18 cellular contexts compared by ENCODE assay signal in genomic region chr11:128574576-128575011, GRCh38. TPM values are rescaled to one million over a fixed set of nuclear protein-coding genes. Genes with fewer than 3 reads are reported as not detected.
DNase-seq lines count a peak whose midpoint lies in the region; ATAC-seq and TF ChIP-seq lines count a peak whose summit lies in the region.
"Had no signal": no experiment of that assay in that cellular context is flagged by ENCODE, and none has a peak within 500 bp of the region (broad histone marks: within the 10 kb centered on the region; RNA-seq: fewer than 3 reads in every experiment).

No MANE protein-coding gene starts in this region.

- intact Hi-C loops in naive thymus-derived CD4-positive, alpha-beta T cell (cut with micrococcal nuclease): loop anchor here in 1 of 2 donors (2.0 kb wide), 2 partner anchors 18 to 36 kb away; no protein-coding TSS in a partner anchor

- H3K4me2 ChIP-seq in DND-41 (ENCODE audit: insufficient read depth, low read length) (no peak overlapping the region), H9 (ENCODE audit: insufficient read depth, insufficient read length, low read length) (no peak overlapping the region)

- no peak overlapping the region for H3K27ac Mint-ChIP-seq in H9
- peak overlapping the region; percentile 26 for H3K27ac Mint-ChIP-seq in activated naive CD8-positive, alpha-beta T cell treated with anti-CD3 and anti-CD28 coated beads, Interleukin-2, amount 50 U/mL, for 24 hours
- peak overlapping the region in 3 of 9 donors; percentile 13 to 48 (median 38) for H3K27ac Mint-ChIP-seq in naive thymus-derived CD4-positive, alpha-beta T cell

- peak overlapping the region; percentile 94 for H4K5ac ChIP-seq in H9 (ENCODE audit: insufficient read length, low read depth, low read length)

- H2BK5ac ChIP-seq in H9 (ENCODE audit: insufficient read length, low read length): no peak overlapping the region

- no peaks in the 10 kb centered on the region for H3K23me2 ChIP-seq in H9 (ENCODE audit: insufficient read length, low read depth, low read length, poor library complexity, severe bottlenecking)

- H3K4me1 ChIP-seq in DND-41 (ENCODE audit: insufficient read depth, low read length): peaks cover 16% of the 10 kb centered on the region; the same call in 1 of the 2 replicates
- H3K4me1 ChIP-seq in H9 (ENCODE audit: insufficient read depth, low read length): peaks cover 19% of the 10 kb centered on the region
- H3K4me1 ChIP-seq in naive thymus-derived CD4-positive, alpha-beta T cell (ENCODE audit: control insufficient read depth in 2 of 2, insufficient read depth in 2 of 2, low read length in 2 of 2): peaks cover 0 to 18% of the 10 kb centered on the region in 2 donors
- H3K4me1 ChIP-seq: BE2C had no signal

- no peak overlapping the region for H3T11ph ChIP-seq in H9 (ENCODE audit: low read length)

- H3K9ac ChIP-seq in DND-41 (ENCODE audit: low read depth, low read length): no peak overlapping the region
- no peak overlapping the region for H3K9ac ChIP-seq in H9 (ENCODE audit: extremely low read depth, insufficient read length, low read length)
- H3K9ac ChIP-seq: GM23248 had no signal

- no peak overlapping the region for H2BK12ac ChIP-seq in H9 (ENCODE audit: insufficient read length, low read depth, low read length)

- H3K9me3 ChIP-seq in DND-41 (ENCODE audit: insufficient read depth, low read length, severe bottlenecking) (no peaks in the 10 kb centered on the region), H9 (ENCODE audit: control insufficient read depth, low read depth, low read length) (no peaks in the 10 kb centered on the region)
- H3K9me3 ChIP-seq in naive thymus-derived CD4-positive, alpha-beta T cell (ENCODE audit: control insufficient read depth in 2 of 3, low read length in 3 of 3): no peaks in the 10 kb centered on the region
- H3K9me3 ChIP-seq: adrenal gland, BE2C, thoracic aorta had no signal

- no peak overlapping the region for H3K27ac ChIP-seq in DND-41 (ENCODE audit: low read length)
- no peak overlapping the region for H3K27ac ChIP-seq in H9 (ENCODE audit: insufficient read length, low read depth, low read length)
- H3K27ac ChIP-seq in naive thymus-derived CD4-positive, alpha-beta T cell (ENCODE audit: low read depth, low read length): no peak overlapping the region
- H3K27ac ChIP-seq: gastroesophageal sphincter, GM23248, right atrium auricular region, thoracic aorta had no signal

- no peaks in the 10 kb centered on the region for H3K36me3 ChIP-seq in DND-41 (ENCODE audit: insufficient read depth, low read length)
- H3K36me3 ChIP-seq in naive thymus-derived CD4-positive, alpha-beta T cell (ENCODE audit: control insufficient read depth in 2 of 3, insufficient read depth in 3 of 3, low read length in 3 of 3): no peaks in the 10 kb centered on the region
- H3K36me3 ChIP-seq: adrenal gland, BE2C, gastroesophageal sphincter, right atrium auricular region, thoracic aorta had no signal

- H4K20me1 ChIP-seq in DND-41 (ENCODE audit: insufficient read depth, low read length) (no peaks in the 10 kb centered on the region), H9 (ENCODE audit: control insufficient read depth, insufficient read depth, insufficient read length) (no peaks in the 10 kb centered on the region)

- H3K79me2 ChIP-seq in DND-41 (ENCODE audit: insufficient read depth, low read length) (no peaks in the 10 kb centered on the region), H9 (ENCODE audit: insufficient read depth, low read length) (peaks cover 2% of the 10 kb centered on the region; the same call in 1 of the 2 replicates)

- H3K36me3 Mint-ChIP-seq in H9 (ENCODE audit: insufficient read depth in 1 of 3, low read depth in 3 of 3): peaks cover 0 to 6% (median 2%) of the 10 kb centered on the region in 3 experiments; a peak in 3 of 7 replicates
- no peaks in the 10 kb centered on the region for H3K36me3 Mint-ChIP-seq in activated naive CD8-positive, alpha-beta T cell treated with anti-CD3 and anti-CD28 coated beads, Interleukin-2, amount 50 U/mL, for 24 hours (ENCODE audit: low read depth)
- H3K36me3 Mint-ChIP-seq in naive thymus-derived CD4-positive, alpha-beta T cell: peaks cover 0 to 4% (median 0%) of the 10 kb centered on the region in 5 donors

- H3K14ac ChIP-seq in H9 (ENCODE audit: insufficient read depth, low read length): no peak overlapping the region

- no peaks in the 10 kb centered on the region for H3K79me1 ChIP-seq in H9 (ENCODE audit: insufficient read depth, low read depth, low read length, poor library complexity, severe bottlenecking)

- H3K27me3 ChIP-seq in DND-41 (ENCODE audit: insufficient read depth, low read length, poor library complexity) (no peaks in the 10 kb centered on the region), H9 (ENCODE audit: insufficient read depth, low read length) (no peaks in the 10 kb centered on the region)
- no peaks in the 10 kb centered on the region for H3K27me3 ChIP-seq in naive thymus-derived CD4-positive, alpha-beta T cell (ENCODE audit: control insufficient read depth in 2 of 2, insufficient read depth in 2 of 2, low read length in 2 of 2)
- H3K27me3 ChIP-seq: adrenal gland, BE2C, gastroesophageal sphincter, right atrium auricular region had no signal

- no peak overlapping the region for H2AFZ ChIP-seq in DND-41 (ENCODE audit: low read depth, low read length)
- no peak overlapping the region for H2AFZ ChIP-seq in H9 (ENCODE audit: low read length)
- H2AFZ ChIP-seq: GM23248 had no signal

- peak overlapping the region; percentile 14 for H3K23ac ChIP-seq in H9 (ENCODE audit: insufficient read length, low read depth, low read length)

- H2BK120ac ChIP-seq in H9 (ENCODE audit: low read depth, low read length, poor library complexity, severe bottlenecking): no peak overlapping the region

- no peak overlapping the region for H3K4me3 Mint-ChIP-seq in H9
- H3K4me3 Mint-ChIP-seq in activated naive CD8-positive, alpha-beta T cell treated with anti-CD3 and anti-CD28 coated beads, Interleukin-2, amount 50 U/mL, for 24 hours: no peak overlapping the region
- peak overlapping the region in 6 of 10 donors; percentile 17 to 74 (median 36) for H3K4me3 Mint-ChIP-seq in naive thymus-derived CD4-positive, alpha-beta T cell

- no peak overlapping the region for H4K91ac ChIP-seq in H9 (ENCODE audit: insufficient read length, low read depth, low read length)

- no peak overlapping the region for H3K4me3 ChIP-seq in DND-41 (ENCODE audit: low read depth in 1 of 2, low read length in 2 of 2)
- H3K4me3 ChIP-seq in naive thymus-derived CD4-positive, alpha-beta T cell (ENCODE audit: low read length): no peak overlapping the region
- H3K4me3 ChIP-seq: adrenal gland, gastroesophageal sphincter, GM23248, right atrium auricular region, thoracic aorta had no signal

- no peak overlapping the region for H3K56ac ChIP-seq in H9 (ENCODE audit: insufficient read length, low read depth, low read length)

- H3K9me3 Mint-ChIP-seq in H9: peaks cover 0 to 2% of the 10 kb centered on the region in 2 experiments; a peak in 1 of 5 replicates
- H3K9me3 Mint-ChIP-seq in activated naive CD8-positive, alpha-beta T cell treated with anti-CD3 and anti-CD28 coated beads, Interleukin-2, amount 50 U/mL, for 24 hours: no peaks in the 10 kb centered on the region
- H3K9me3 Mint-ChIP-seq in naive thymus-derived CD4-positive, alpha-beta T cell: peaks cover 0 to 23% (median 2%) of the 10 kb centered on the region in 11 donors

- no peak overlapping the region for H2BK20ac ChIP-seq in H9 (ENCODE audit: low read depth, low read length, poor library complexity, severe bottlenecking)

- CTCF ChIA-PET in naive thymus-derived CD4-positive, alpha-beta T cell (lab: Charles Lee): interaction anchor here (0.7 kb wide), 1 partner anchor 50 kb away, joined by 4 read pairs; no protein-coding TSS in a partner anchor

- no peak overlapping the region for H2BK15ac ChIP-seq in H9 (ENCODE audit: low read depth, low read length)

- DNase-seq in DND-41 (no peak), H9 (no peak), HuH-7.5 (ENCODE audit: low spot score) (no peak)
- DNase-seq in activated naive CD8-positive, alpha-beta T cell treated with anti-CD3 and anti-CD28 coated beads, Interleukin-2, amount 50 U/mL, for 24 hours: no peak
- no peak for DNase-seq in naive thymus-derived CD4-positive, alpha-beta T cell
- DNase-seq: activated CD4-positive, alpha-beta T cell treated with anti-CD3 and anti-CD28 coated beads for 1 hour; adrenal gland; BE2C; DMS153; GM23248; mammary epithelial cell; NCI-H82; stimulated activated CD4-positive, alpha-beta T cell treated with anti-CD3 and anti-CD28 coated beads, Interleukin-1b, Interleukin-23, amount 100 ng/mL, for 48 hours had no signal

- H3K18ac ChIP-seq in H9 (ENCODE audit: insufficient read length, low read depth, low read length): no peak overlapping the region

- no peak overlapping the region for H2AK5ac ChIP-seq in H9 (ENCODE audit: insufficient read length, low read length)

- no peaks in the 10 kb centered on the region for H3K27me3 Mint-ChIP-seq in H9 (ENCODE audit: low read depth)
- H3K27me3 Mint-ChIP-seq in activated naive CD8-positive, alpha-beta T cell treated with anti-CD3 and anti-CD28 coated beads, Interleukin-2, amount 50 U/mL, for 24 hours: no peaks in the 10 kb centered on the region
- no peaks in the 10 kb centered on the region for H3K27me3 Mint-ChIP-seq in naive thymus-derived CD4-positive, alpha-beta T cell

- POLR2A ChIA-PET in naive thymus-derived CD4-positive, alpha-beta T cell (lab: Charles Lee): interaction anchor here (0.6 to 1.4 kb wide), 5 partner anchors 21 to 54 kb away, joined by 3 to 6 read pairs (median 4); no protein-coding TSS in a partner anchor

- H4K8ac ChIP-seq in H9 (replicated peaks; ENCODE audit: insufficient read length, low read depth, low read length): no peak overlapping the region

- ATAC-seq in DND-41 (ENCODE audit: insufficient read depth, low read depth) (peak; percentile 76), GM19397 (IDR thresholded peaks at IDR 0.05; ENCODE audit: unreplicated experiment) (no peak), GM18907 (IDR thresholded peaks at IDR 0.05; ENCODE audit: unreplicated experiment) (no peak)
- peak; percentile 78 for ATAC-seq in activated naive CD8-positive, alpha-beta T cell treated with anti-CD3 and anti-CD28 coated beads, Interleukin-2, amount 50 U/mL, for 24 hours
- no peak for ATAC-seq in naive thymus-derived CD4-positive, alpha-beta T cell
- ATAC-seq: gastroesophageal sphincter had no signal

- H3K4me1 Mint-ChIP-seq in H9: peaks cover 39 to 60% of the 10 kb centered on the region in 2 experiments
- H3K4me1 Mint-ChIP-seq in activated naive CD8-positive, alpha-beta T cell treated with anti-CD3 and anti-CD28 coated beads, Interleukin-2, amount 50 U/mL, for 24 hours: peaks cover 47% of the 10 kb centered on the region
- H3K4me1 Mint-ChIP-seq in naive thymus-derived CD4-positive, alpha-beta T cell: peaks cover 14 to 45% (median 28%) of the 10 kb centered on the region in 7 donors

- no peak for TF ChIP-seq CTCF in DND-41 (IDR thresholded peaks at IDR 0.05; ENCODE audit: borderline replicate concordance, extremely low read depth, low read length, poor library complexity, severe bottlenecking)
- no peak for TF ChIP-seq CTCF in H9 (conservative IDR thresholded peaks at IDR 0.05)

- no peak overlapping the region for H3K4ac ChIP-seq in H9 (ENCODE audit: low read depth, low read length)

- WGBS in H9 (ENCODE audit: extremely low coverage, insufficient read length, low lambda C conversion rate): no CpG with 5 or more reads among the region's 2 CpGs

RNA-seq across cellular contexts. Expression of gene ETS1, which starts 12.8 kb away (rescaled TPM):
- total RNA-seq in H9 (2021): 29.0 and 29.9 TPM in 2 replicates
- total RNA-seq in naive thymus-derived CD4-positive, alpha-beta T cell: 100 to 1,000 TPM; 659 to 871 (median 773) TPM
- polyA plus RNA-seq in naive thymus-derived CD4-positive, alpha-beta T cell: 100 to 1,000 TPM; 514 to 634 TPM

Comparison
In these comparisons a context has a peak if more than half of its experiments do, and no peak if none do; other contexts are left out.
1. ATAC-seq: peak in DND-41 (single experiment) and activated naive CD8-positive, alpha-beta T cell treated with anti-CD3 and anti-CD28 coated beads, Interleukin-2, amount 50 U/mL, for 24 hours (single experiment); none in naive thymus-derived CD4-positive, alpha-beta T cell (single experiment), GM19397 (single experiment) and GM18907 (single experiment).
2. H3K4me3 Mint-ChIP-seq: peak in naive thymus-derived CD4-positive, alpha-beta T cell (6 of 10); none in H9 (0 of 2) and activated naive CD8-positive, alpha-beta T cell treated with anti-CD3 and anti-CD28 coated beads, Interleukin-2, amount 50 U/mL, for 24 hours (single experiment).
3. RNA of gene ETS1, which starts 12.8 kb away (total RNA-seq): 659 to 871 TPM in naive thymus-derived CD4-positive, alpha-beta T cell; 29.0 to 29.9 TPM in H9; every median in the first group is over 10 times any median in the second.